Comparison of ENCODE assay signal across 9 cellular contexts in genomic region chr7:76296743-76297740, GRCh38.
DNase-seq lines count a peak whose midpoint lies in the region; ATAC-seq and TF ChIP-seq lines count a peak whose summit lies in the region.
"Had no signal": no experiment of that assay in that cellular context is flagged by ENCODE, and none has a peak within 500 bp of the region (broad histone marks: within the 10 kb centered on the region; RNA-seq: fewer than 3 reads in every experiment).

No MANE protein-coding gene starts in this region.

- no peaks in the 10 kb centered on the region for H3K9me3 ChIP-seq in duodenal mucosa (ENCODE audit: control insufficient read depth in 1 of 2, low read length in 2 of 2)
- H3K9me3 ChIP-seq in mucosa of stomach (ENCODE audit: control insufficient read depth, low read length): no peaks in the 10 kb centered on the region

- H3K27me3 ChIP-seq in duodenal mucosa (ENCODE audit: control insufficient read depth in 1 of 2, insufficient read depth in 2 of 2, low read length in 2 of 2) (no peaks in the 10 kb centered on the region), mucosa of stomach (ENCODE audit: control insufficient read depth, insufficient read depth, low read length) (no peaks in the 10 kb centered on the region)

- ATAC-seq in GM21825 (IDR thresholded peaks at IDR 0.05; ENCODE audit: unreplicated experiment): no peak
- ATAC-seq: activated naive CD4-positive, alpha-beta T cell treated with anti-CD3 and anti-CD28 coated beads, Interleukin-2, amount 50 U/mL, for 72 hours had no signal

- H3K4me1 ChIP-seq in duodenal mucosa (ENCODE audit: control insufficient read depth in 1 of 2, insufficient read depth in 2 of 2, low read length in 2 of 2) (peaks cover 41 to 46% of the 10 kb centered on the region in 2 donors), mucosa of stomach (ENCODE audit: control insufficient read depth, insufficient read depth, low read length) (peaks cover 94% of the 10 kb centered on the region)

- H3K4me3 ChIP-seq in duodenal mucosa (ENCODE audit: low read depth in 1 of 2, low read length in 2 of 2): peak overlapping the region in 1 of 2 donors; percentile 45
- no peak overlapping the region for H3K4me3 ChIP-seq in mucosa of stomach (ENCODE audit: low read length)

- H3K9ac ChIP-seq in duodenal mucosa (ENCODE audit: low read depth in 1 of 2, low read length in 2 of 2): peak overlapping the region; percentile 69 to 79
- peak overlapping the region; percentile 66 for H3K9ac ChIP-seq in mucosa of stomach (ENCODE audit: low read length)

- DNase-seq in LoVo (ENCODE audit: low spot score) (peak; percentile 72), NCI-H1436 (lab: John Stamatoyannopoulos, UW) (no peak), ecto neural progenitor cell (ENCODE audit: low spot score) (no peak)
- no peak for DNase-seq in activated effector memory CD4-positive, alpha-beta T cell treated with anti-CD3 and anti-CD28 coated beads, Interleukin-2, amount 50 U/mL, for 16 hours

- TF ChIP-seq CTCF in 22Rv1 (IDR thresholded peaks at IDR 0.05): no peak

- H3K36me3 ChIP-seq in duodenal mucosa (ENCODE audit: control insufficient read depth in 1 of 2, insufficient read depth in 2 of 2, low read length in 2 of 2): no peaks in the 10 kb centered on the region
- no peaks in the 10 kb centered on the region for H3K36me3 ChIP-seq in mucosa of stomach (ENCODE audit: control insufficient read depth, insufficient read depth, low read length)

- peak overlapping the region; percentile 13; the same call in 1 of the 2 replicates for H3K27ac ChIP-seq in 22Rv1
- peak overlapping the region; percentile 94 for H3K27ac ChIP-seq in duodenal mucosa (ENCODE audit: low read depth, low read length)
